ENCODE assay signal across 1 cellular context in the genomic region with DNA sequence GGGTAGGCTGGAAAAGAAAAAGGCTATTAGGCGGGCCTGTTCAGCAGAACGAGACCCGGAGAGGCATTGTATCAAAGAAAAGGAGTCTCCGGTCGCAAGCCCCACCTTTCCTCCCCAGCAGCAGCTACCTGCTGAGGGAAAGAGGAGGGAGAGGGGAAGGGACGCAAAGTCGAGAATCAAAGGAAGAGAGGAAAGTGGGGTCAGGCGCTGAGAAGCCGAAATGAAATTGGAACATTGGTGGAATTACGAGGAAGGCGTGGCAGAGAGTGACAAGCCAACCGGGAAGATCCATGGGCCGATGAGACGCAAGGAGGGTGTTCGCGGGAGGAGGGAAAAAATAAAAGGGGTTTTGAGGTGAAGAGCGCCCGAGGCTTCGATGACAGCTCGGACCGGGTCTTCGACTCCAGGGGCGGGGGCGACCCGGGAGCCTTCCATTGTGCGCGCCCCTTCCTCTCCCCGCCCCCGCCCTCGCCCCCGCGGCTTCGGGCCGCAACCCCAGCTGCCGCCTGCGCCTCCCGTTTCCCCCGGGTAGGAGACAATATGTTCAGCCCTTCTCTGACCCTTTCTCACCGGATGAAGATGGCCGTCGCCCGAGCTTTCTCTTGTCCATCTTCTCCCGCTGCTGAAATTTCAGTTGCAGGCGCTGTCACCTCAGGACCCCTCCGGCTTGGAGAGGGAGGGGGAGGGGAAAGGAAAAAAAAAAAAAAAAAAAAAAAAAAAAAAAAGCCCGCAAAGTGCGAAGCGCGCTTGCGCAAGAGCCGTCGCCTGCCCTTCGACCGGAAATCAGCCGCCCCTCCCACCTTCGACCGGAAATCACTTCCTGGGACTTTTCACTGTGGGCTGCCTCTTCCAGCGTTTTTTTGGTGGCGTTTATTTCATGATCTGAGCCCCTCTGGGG.
TF ChIP-seq lines count a peak whose summit lies in the region.

A gene with protein sequence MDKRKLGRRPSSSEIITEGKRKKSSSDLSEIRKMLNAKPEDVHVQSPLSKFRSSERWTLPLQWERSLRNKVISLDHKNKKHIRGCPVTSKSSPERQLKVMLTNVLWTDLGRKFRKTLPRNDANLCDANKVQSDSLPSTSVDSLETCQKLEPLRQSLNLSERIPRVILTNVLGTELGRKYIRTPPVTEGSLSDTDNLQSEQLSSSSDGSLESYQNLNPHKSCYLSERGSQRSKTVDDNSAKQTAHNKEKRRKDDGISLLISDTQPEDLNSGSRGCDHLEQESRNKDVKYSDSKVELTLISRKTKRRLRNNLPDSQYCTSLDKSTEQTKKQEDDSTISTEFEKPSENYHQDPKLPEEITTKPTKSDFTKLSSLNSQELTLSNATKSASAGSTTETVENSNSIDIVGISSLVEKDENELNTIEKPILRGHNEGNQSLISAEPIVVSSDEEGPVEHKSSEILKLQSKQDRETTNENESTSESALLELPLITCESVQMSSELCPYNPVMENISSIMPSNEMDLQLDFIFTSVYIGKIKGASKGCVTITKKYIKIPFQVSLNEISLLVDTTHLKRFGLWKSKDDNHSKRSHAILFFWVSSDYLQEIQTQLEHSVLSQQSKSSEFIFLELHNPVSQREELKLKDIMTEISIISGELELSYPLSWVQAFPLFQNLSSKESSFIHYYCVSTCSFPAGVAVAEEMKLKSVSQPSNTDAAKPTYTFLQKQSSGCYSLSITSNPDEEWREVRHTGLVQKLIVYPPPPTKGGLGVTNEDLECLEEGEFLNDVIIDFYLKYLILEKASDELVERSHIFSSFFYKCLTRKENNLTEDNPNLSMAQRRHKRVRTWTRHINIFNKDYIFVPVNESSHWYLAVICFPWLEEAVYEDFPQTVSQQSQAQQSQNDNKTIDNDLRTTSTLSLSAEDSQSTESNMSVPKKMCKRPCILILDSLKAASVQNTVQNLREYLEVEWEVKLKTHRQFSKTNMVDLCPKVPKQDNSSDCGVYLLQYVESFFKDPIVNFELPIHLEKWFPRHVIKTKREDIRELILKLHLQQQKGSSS (minus strand): TSS at position 692 of the 898 bp plus-strand sequence. CDS start 82 bp downstream, at position 610.

TF ChIP-seq in HEK293, 187 proteins besides CTCF, POLR2A, EP300 and RAD21 (continued from another document and continues in another):
- TF ChIP-seq, protein P1, sequence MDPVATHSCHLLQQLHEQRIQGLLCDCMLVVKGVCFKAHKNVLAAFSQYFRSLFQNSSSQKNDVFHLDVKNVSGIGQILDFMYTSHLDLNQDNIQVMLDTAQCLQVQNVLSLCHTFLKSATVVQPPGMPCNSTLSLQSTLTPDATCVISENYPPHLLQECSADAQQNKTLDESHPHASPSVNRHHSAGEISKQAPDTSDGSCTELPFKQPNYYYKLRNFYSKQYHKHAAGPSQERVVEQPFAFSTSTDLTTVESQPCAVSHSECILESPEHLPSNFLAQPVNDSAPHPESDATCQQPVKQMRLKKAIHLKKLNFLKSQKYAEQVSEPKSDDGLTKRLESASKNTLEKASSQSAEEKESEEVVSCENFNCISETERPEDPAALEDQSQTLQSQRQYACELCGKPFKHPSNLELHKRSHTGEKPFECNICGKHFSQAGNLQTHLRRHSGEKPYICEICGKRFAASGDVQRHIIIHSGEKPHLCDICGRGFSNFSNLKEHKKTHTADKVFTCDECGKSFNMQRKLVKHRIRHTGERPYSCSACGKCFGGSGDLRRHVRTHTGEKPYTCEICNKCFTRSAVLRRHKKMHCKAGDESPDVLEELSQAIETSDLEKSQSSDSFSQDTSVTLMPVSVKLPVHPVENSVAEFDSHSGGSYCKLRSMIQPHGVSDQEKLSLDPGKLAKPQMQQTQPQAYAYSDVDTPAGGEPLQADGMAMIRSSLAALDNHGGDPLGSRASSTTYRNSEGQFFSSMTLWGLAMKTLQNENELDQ (tag by site-specific recombination; IDR thresholded peaks at IDR 0.05; ENCODE audit: low read depth): no peak
- TF ChIP-seq ZNF155 (tag by site-specific recombination; IDR thresholded peaks at IDR 0.05) (no peak), ZNF341 (tag by site-specific recombination; IDR thresholded peaks at IDR 0.05; ENCODE audit: low read depth) (peak; percentile 85), ZNF16 (tag by site-specific recombination; IDR thresholded peaks at IDR 0.05; ENCODE audit: low read depth) (no peak), ELK4 (IDR thresholded peaks at IDR 0.05; ENCODE audit: borderline replicate concordance, low read depth, low read length) (no peak), ZNF148 (tag by site-specific recombination; IDR thresholded peaks at IDR 0.05; ENCODE audit: borderline replicate concordance) (no peak), ZNF146 (tag by site-specific recombination; IDR thresholded peaks at IDR 0.05) (no peak), ZNF391 (tag by site-specific recombination; IDR thresholded peaks at IDR 0.05; ENCODE audit: borderline replicate concordance, low read depth) (0 out of 2 replicates have a peak, but pooled peaks have one; percentile 37), REPIN1 (tag by site-specific recombination; IDR thresholded peaks at IDR 0.05; ENCODE audit: low read depth) (no peak), BCL11A (tag by site-specific recombination; IDR thresholded peaks at IDR 0.05; ENCODE audit: low read depth) (no peak), ZNF394 (tag by site-specific recombination; IDR thresholded peaks at IDR 0.05; ENCODE audit: borderline replicate concordance) (no peak), ZSCAN16 (tag by site-specific recombination; IDR thresholded peaks at IDR 0.05) (no peak), GLI4 (tag by site-specific recombination; IDR thresholded peaks at IDR 0.05) (no peak), ZNF658 (tag by site-specific recombination; IDR thresholded peaks at IDR 0.05) (no peak), ZNF350 (tag by site-specific recombination; IDR thresholded peaks at IDR 0.05) (no peak), ZNF660 (tag by site-specific recombination; IDR thresholded peaks at IDR 0.05) (0 out of 2 replicates have a peak, but pooled peaks have one; percentile 8), BCL11B (tag by site-specific recombination; IDR thresholded peaks at IDR 0.05; ENCODE audit: low read depth) (no peak), MEIS1 (CRISPR knock-in tag; IDR thresholded peaks at IDR 0.05; ENCODE audit: borderline replicate concordance) (no peak), ZNF530 (tag by site-specific recombination; IDR thresholded peaks at IDR 0.05; ENCODE audit: low read depth) (no peak), ZBTB8A (tag by site-specific recombination; IDR thresholded peaks at IDR 0.05) (0 out of 2 replicates have a peak, but pooled peaks have one; percentile 28), ZNF626 (tag by site-specific recombination; IDR thresholded peaks at IDR 0.05) (no peak), ZNF548 (tag by site-specific recombination; IDR thresholded peaks at IDR 0.05) (no peak), ZNF433 (tag by site-specific recombination; IDR thresholded peaks at IDR 0.05; ENCODE audit: low read depth) (no peak), ZNF335 (tag by site-specific recombination; conservative IDR thresholded peaks at IDR 0.05) (peak; percentile 75), ZNF544 (tag by site-specific recombination; IDR thresholded peaks at IDR 0.05) (no peak), ZNF426 (tag by site-specific recombination; IDR thresholded peaks at IDR 0.05) (no peak), ZNF19 (tag by site-specific recombination; IDR thresholded peaks at IDR 0.05; ENCODE audit: low read depth) (no peak), ZXDB (tag by site-specific recombination; IDR thresholded peaks at IDR 0.05) (no peak), ZBTB48 (tag by site-specific recombination; IDR thresholded peaks at IDR 0.05) (no peak), ZNF521 (tag by site-specific recombination; IDR thresholded peaks at IDR 0.05) (no peak), ZNF37A (tag by site-specific recombination; IDR thresholded peaks at IDR 0.05) (no peak), ZNF366 (tag by site-specific recombination; conservative IDR thresholded peaks at IDR 0.05) (peak; percentile 76)
- TF ChIP-seq, protein P2, sequence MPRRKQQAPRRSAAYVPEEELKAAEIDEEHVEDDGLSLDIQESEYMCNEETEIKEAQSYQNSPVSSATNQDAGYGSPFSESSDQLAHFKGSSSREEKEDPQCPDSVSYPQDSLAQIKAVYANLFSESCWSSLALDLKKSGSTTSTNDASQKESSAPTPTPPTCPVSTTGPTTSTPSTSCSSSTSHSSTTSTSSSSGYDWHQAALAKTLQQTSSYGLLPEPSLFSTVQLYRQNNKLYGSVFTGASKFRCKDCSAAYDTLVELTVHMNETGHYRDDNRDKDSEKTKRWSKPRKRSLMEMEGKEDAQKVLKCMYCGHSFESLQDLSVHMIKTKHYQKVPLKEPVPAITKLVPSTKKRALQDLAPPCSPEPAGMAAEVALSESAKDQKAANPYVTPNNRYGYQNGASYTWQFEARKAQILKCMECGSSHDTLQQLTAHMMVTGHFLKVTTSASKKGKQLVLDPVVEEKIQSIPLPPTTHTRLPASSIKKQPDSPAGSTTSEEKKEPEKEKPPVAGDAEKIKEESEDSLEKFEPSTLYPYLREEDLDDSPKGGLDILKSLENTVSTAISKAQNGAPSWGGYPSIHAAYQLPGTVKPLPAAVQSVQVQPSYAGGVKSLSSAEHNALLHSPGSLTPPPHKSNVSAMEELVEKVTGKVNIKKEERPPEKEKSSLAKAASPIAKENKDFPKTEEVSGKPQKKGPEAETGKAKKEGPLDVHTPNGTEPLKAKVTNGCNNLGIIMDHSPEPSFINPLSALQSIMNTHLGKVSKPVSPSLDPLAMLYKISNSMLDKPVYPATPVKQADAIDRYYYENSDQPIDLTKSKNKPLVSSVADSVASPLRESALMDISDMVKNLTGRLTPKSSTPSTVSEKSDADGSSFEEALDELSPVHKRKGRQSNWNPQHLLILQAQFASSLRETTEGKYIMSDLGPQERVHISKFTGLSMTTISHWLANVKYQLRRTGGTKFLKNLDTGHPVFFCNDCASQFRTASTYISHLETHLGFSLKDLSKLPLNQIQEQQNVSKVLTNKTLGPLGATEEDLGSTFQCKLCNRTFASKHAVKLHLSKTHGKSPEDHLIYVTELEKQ (tag by site-specific recombination; IDR thresholded peaks at IDR 0.05; ENCODE audit: borderline replicate concordance): no peak
- TF ChIP-seq, protein P3, sequence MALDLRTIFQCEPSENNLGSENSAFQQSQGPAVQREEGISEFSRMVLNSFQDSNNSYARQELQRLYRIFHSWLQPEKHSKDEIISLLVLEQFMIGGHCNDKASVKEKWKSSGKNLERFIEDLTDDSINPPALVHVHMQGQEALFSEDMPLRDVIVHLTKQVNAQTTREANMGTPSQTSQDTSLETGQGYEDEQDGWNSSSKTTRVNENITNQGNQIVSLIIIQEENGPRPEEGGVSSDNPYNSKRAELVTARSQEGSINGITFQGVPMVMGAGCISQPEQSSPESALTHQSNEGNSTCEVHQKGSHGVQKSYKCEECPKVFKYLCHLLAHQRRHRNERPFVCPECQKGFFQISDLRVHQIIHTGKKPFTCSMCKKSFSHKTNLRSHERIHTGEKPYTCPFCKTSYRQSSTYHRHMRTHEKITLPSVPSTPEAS (tag by site-specific recombination; IDR thresholded peaks at IDR 0.05): no peak
- TF ChIP-seq, protein P4, sequence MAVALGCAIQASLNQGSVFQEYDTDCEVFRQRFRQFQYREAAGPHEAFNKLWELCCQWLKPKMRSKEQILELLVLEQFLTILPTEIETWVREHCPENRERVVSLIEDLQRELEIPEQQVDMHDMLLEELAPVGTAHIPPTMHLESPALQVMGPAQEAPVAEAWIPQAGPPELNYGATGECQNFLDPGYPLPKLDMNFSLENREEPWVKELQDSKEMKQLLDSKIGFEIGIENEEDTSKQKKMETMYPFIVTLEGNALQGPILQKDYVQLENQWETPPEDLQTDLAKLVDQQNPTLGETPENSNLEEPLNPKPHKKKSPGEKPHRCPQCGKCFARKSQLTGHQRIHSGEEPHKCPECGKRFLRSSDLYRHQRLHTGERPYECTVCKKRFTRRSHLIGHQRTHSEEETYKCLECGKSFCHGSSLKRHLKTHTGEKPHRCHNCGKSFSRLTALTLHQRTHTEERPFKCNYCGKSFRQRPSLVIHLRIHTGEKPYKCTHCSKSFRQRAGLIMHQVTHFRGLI (tag by site-specific recombination; IDR thresholded peaks at IDR 0.05): no peak
- TF ChIP-seq, protein P5, sequence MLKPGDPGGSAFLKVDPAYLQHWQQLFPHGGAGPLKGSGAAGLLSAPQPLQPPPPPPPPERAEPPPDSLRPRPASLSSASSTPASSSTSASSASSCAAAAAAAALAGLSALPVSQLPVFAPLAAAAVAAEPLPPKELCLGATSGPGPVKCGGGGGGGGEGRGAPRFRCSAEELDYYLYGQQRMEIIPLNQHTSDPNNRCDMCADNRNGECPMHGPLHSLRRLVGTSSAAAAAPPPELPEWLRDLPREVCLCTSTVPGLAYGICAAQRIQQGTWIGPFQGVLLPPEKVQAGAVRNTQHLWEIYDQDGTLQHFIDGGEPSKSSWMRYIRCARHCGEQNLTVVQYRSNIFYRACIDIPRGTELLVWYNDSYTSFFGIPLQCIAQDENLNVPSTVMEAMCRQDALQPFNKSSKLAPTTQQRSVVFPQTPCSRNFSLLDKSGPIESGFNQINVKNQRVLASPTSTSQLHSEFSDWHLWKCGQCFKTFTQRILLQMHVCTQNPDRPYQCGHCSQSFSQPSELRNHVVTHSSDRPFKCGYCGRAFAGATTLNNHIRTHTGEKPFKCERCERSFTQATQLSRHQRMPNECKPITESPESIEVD (tag by site-specific recombination; IDR thresholded peaks at IDR 0.05): no peak
- TF ChIP-seq, protein P6, sequence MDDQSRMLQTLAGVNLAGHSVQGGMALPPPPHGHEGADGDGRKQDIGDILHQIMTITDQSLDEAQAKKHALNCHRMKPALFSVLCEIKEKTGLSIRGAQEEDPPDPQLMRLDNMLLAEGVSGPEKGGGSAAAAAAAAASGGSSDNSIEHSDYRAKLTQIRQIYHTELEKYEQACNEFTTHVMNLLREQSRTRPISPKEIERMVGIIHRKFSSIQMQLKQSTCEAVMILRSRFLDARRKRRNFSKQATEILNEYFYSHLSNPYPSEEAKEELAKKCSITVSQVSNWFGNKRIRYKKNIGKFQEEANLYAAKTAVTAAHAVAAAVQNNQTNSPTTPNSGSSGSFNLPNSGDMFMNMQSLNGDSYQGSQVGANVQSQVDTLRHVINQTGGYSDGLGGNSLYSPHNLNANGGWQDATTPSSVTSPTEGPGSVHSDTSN (CRISPR knock-in tag; IDR thresholded peaks at IDR 0.05): no peak
